Comparison of ENCODE assay signal across 1 cellular context in genomic region chr21:20086508-20086907, GRCh38.
TF ChIP-seq lines count a peak whose summit lies in the region.

No MANE protein-coding gene starts in this region.

TF ChIP-seq in K562, 482 proteins besides CTCF, POLR2A, EP300 and RAD21 (continued from another document):
- no peak for TF ChIP-seq STAT6 (CRISPR knock-in tag; IDR thresholded peaks at IDR 0.05)
- TF ChIP-seq WHSC1 (IDR thresholded peaks at IDR 0.05; ENCODE audit: low read length): no peak
